7 cellular contexts compared by ENCODE assay signal in genomic region chr1:232950919-232951579, GRCh38. TPM values are rescaled to one million over a fixed set of nuclear protein-coding genes. Genes with fewer than 3 reads are reported as not detected.
DNase-seq lines count a peak whose midpoint lies in the region; ATAC-seq and TF ChIP-seq lines count a peak whose summit lies in the region.

No MANE protein-coding gene starts in this region.

- H3K4me1 Mint-ChIP-seq in activated CD4-positive, alpha-beta T cell treated with anti-CD3 and anti-CD28 coated beads, Interleukin-2, amount 10 ng/mL, durations not matched to agents 7 days and 5 days, result peaks cover 46% of the 10 kb centered on the region
- peaks cover 34 to 42% (median 36%) of the 10 kb centered on the region in 3 donors for H3K4me1 Mint-ChIP-seq in naive B cell

- DNase-seq in LNCaP clone FGC (ENCODE audit: low read depth) (peak; percentile 27), naive B cell (no peak), D341Med (ENCODE audit: low spot score) (no peak)
- DNase-seq in activated CD4-positive, alpha-beta T cell treated with anti-CD3 and anti-CD28 coated beads, Interleukin-2, amount 10 ng/mL, durations not matched to agents 7 days and 5 days, result peak; percentile 34

- CTCF ChIA-PET in activated CD4-positive, alpha-beta T cell treated with anti-CD3 and anti-CD28 coated beads, Interleukin-2, amount 10 ng/mL, durations not matched to agents 7 days and 5 days (lab: Charles Lee), result interaction anchor here (0.7 to 0.9 kb wide), 2 partner anchors 11 to 28 kb away, joined by 3 read pairs; no protein-coding TSS in a partner anchor

- peak overlapping the region; percentile 97 for H3K4me3 Mint-ChIP-seq in activated CD4-positive, alpha-beta T cell treated with anti-CD3 and anti-CD28 coated beads, Interleukin-2, amount 10 ng/mL, durations not matched to agents 7 days and 5 days
- H3K4me3 Mint-ChIP-seq in naive B cell, result peak overlapping the region; percentile 89 to 99 (median 95)

- peaks cover 28% of the 10 kb centered on the region for H3K36me3 Mint-ChIP-seq in activated CD4-positive, alpha-beta T cell treated with anti-CD3 and anti-CD28 coated beads, Interleukin-2, amount 10 ng/mL, durations not matched to agents 7 days and 5 days (ENCODE audit: low read depth)
- peaks cover 0 to 7% of the 10 kb centered on the region in 2 donors for H3K36me3 Mint-ChIP-seq in naive B cell

- POLR2A ChIA-PET in activated CD4-positive, alpha-beta T cell treated with anti-CD3 and anti-CD28 coated beads, Interleukin-2, amount 10 ng/mL, durations not matched to agents 7 days and 5 days (lab: Charles Lee), result interaction anchor here (1.5 kb wide), 1 partner anchor 27 kb away, joined by 6 read pairs; no protein-coding TSS in a partner anchor

- H3K27me3 Mint-ChIP-seq in activated CD4-positive, alpha-beta T cell treated with anti-CD3 and anti-CD28 coated beads, Interleukin-2, amount 10 ng/mL, durations not matched to agents 7 days and 5 days, result no peaks in the 10 kb centered on the region
- H3K27me3 Mint-ChIP-seq in naive B cell, result no peaks in the 10 kb centered on the region

- peak overlapping the region; percentile 94 for H3K27ac Mint-ChIP-seq in activated CD4-positive, alpha-beta T cell treated with anti-CD3 and anti-CD28 coated beads, Interleukin-2, amount 10 ng/mL, durations not matched to agents 7 days and 5 days
- H3K27ac Mint-ChIP-seq in naive B cell, result peak overlapping the region in 4 of 6 donors; percentile 69 to 95 (median 85)

- H3K4me3 ChIP-seq in LNCaP clone FGC (ENCODE audit: low read depth, low read length), result peak overlapping the region; percentile 79
- peak overlapping the region; percentile 85 for H3K4me3 ChIP-seq in esophagus (ENCODE audit: low read depth in 1 of 2, low read length in 2 of 2)

- peak overlapping the region; percentile 87 for H3K9ac ChIP-seq in ES-I3 (ENCODE audit: low read depth, low read length)

- H3K9me3 Mint-ChIP-seq in activated CD4-positive, alpha-beta T cell treated with anti-CD3 and anti-CD28 coated beads, Interleukin-2, amount 10 ng/mL, durations not matched to agents 7 days and 5 days, result peaks cover 5% of the 10 kb centered on the region
- peaks cover 0 to 2% (median 0%) of the 10 kb centered on the region in 7 donors for H3K9me3 Mint-ChIP-seq in naive B cell

- ATAC-seq in GM21576 (IDR thresholded peaks at IDR 0.05; ENCODE audit: unreplicated experiment) (peak; percentile 30), naive B cell (ENCODE audit: low read depth in 2 of 2) (peak; percentile 14 to 25)

- 6 to 8% methylated on average over 13 of the region's 13 CpGs for WGBS in esophagus, 2 donors

- no peak for TF ChIP-seq CTCF in LNCaP clone FGC (IDR thresholded peaks at IDR 0.05; ENCODE audit: control insufficient read depth, extremely low read depth, insufficient read depth)

- H3K27ac ChIP-seq in esophagus (ENCODE audit: low read depth in 2 of 2, low read length in 1 of 2), result peak overlapping the region; percentile 68 to 77

- H3K27me3 ChIP-seq in esophagus (ENCODE audit: control insufficient read depth in 1 of 2, insufficient read depth in 2 of 2, low read length in 2 of 2), result no peaks in the 10 kb centered on the region

- H3K9me3 ChIP-seq in ES-I3 (ENCODE audit: control insufficient read depth, insufficient read depth, low read length) (no peaks in the 10 kb centered on the region), esophagus (ENCODE audit: control insufficient read depth in 2 of 2, insufficient read depth in 1 of 2, low read depth in 1 of 2, low read length in 1 of 2) (no peaks in the 10 kb centered on the region)

- H3K4me1 ChIP-seq in ES-I3 (ENCODE audit: insufficient read depth, low read length) (peaks cover 25% of the 10 kb centered on the region), esophagus (ENCODE audit: control insufficient read depth in 2 of 2, insufficient read depth in 2 of 2, low read length in 1 of 2) (peaks cover 0 to 4% of the 10 kb centered on the region in 2 donors)

- H3K36me3 ChIP-seq in ES-I3 (ENCODE audit: insufficient read depth, low read length) (peaks cover 1% of the 10 kb centered on the region; the same call in 1 of the 2 replicates), esophagus (ENCODE audit: control insufficient read depth in 2 of 2, insufficient read depth in 2 of 2, low read length in 1 of 2) (peaks cover 0 to 2% of the 10 kb centered on the region in 2 donors)

RNA-seq across cellular contexts. Expression of gene NTPCR, which starts 0.6 kb away (rescaled TPM):
- 10 to 100 TPM; 36.9 to 45.8 TPM for total RNA-seq in activated CD4-positive, alpha-beta T cell treated with anti-CD3 and anti-CD28 coated beads, Interleukin-2, amount 10 ng/mL, durations not matched to agents 7 days and 5 days
- polyA plus RNA-seq in esophagus (10 to 100 TPM; 38.2 to 45.7 TPM), naive B cell (ENCODE audit: low read depth in 6 of 6) (10 to 100 TPM; 27.4 to 58.2 (median 51.0) TPM)

Comparison
In these comparisons a context has a peak if more than half of its experiments do, and no peak if none do; other contexts are left out.
1. DNase-seq: peak in LNCaP clone FGC (single experiment) and activated CD4-positive, alpha-beta T cell treated with anti-CD3 and anti-CD28 coated beads, Interleukin-2, amount 10 ng/mL, durations not matched to agents 7 days and 5 days (single experiment); none in naive B cell (single experiment) and D341Med (single experiment).